ENCODE assay signal across 3 cellular contexts in genomic region chr16:28374281-28374680, GRCh38. TPM values are rescaled to one million over a fixed set of nuclear protein-coding genes. Genes with fewer than 3 reads are reported as not detected.
"Had no signal": no experiment of that assay in that cellular context is flagged by ENCODE, and none has a peak within 500 bp of the region (broad histone marks: within the 10 kb centered on the region; RNA-seq: fewer than 3 reads in every experiment).

No MANE protein-coding gene starts in this region.

RNA-seq across cellular contexts. Expression of gene NPIPB6, which starts 11.0 kb away (rescaled TPM):
- total RNA-seq: dermis microvascular lymphatic vessel endothelial cell, kidney epithelial cell, pulmonary artery endothelial cell had no signal
